28 cellular contexts compared by ENCODE assay signal in the genomic region with DNA sequence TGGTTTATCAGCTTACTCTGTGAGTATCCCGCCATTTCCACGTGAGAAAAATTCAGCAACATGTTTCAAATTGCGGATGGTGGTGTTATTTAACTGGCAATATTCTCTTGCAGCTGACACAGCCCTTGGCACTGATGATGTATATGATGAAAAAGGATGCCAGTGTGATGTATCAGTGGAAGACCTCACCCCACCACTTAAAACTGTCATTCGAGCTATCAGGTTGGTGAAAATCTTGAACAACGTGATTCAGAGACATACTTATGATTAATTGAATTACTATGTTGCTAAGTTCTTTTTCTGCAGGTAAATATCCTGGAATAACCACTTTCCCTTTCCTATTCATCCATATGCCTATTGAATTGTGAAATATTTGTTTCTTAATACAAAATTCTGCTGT. TPM values are rescaled to one million over a fixed set of nuclear protein-coding genes. Genes with fewer than 3 reads are reported as not detected.
"Had no signal": no experiment of that assay in that cellular context is flagged by ENCODE, and none has a peak within 500 bp of the region (broad histone marks: within the 10 kb centered on the region; RNA-seq: fewer than 3 reads in every experiment).

No MANE protein-coding gene starts in this region.

- H3K36me3 ChIP-seq: ascending aorta, Peyer's patch had no signal

- H3K27me3 ChIP-seq: ascending aorta, body of pancreas, cardiac muscle cell, Peyer's patch had no signal

- H3K4me3 ChIP-seq: ascending aorta, body of pancreas, cardiac muscle cell, Peyer's patch had no signal

- ATAC-seq: activated naive CD4-positive, alpha-beta T cell treated with anti-CD3 and anti-CD28 coated beads, Interleukin-2, amount 50 U/mL, for 72 hours; activated naive CD8-positive, alpha-beta T cell treated with anti-CD3 and anti-CD28 coated beads, Interleukin-2, amount 50 U/mL, for 24 hours; activated T-cell treated with anti-CD3 and anti-CD28 coated beads, Interleukin-2, amount 50 U/mL, for 4 hours; body of pancreas had no signal

- H3K4me1 ChIP-seq: ascending aorta, body of pancreas, Peyer's patch had no signal

- H3K9me3 ChIP-seq: ascending aorta, body of pancreas, Peyer's patch had no signal

- H3K27ac ChIP-seq: ascending aorta, body of pancreas, cardiac muscle cell, Peyer's patch had no signal

- DNase-seq: activated B cell treated with CpG ODN at 0.5 μM for 24 hours; activated CD4-positive, alpha-beta memory T cell treated with anti-CD3 and anti-CD28 coated beads for 36 hours; activated CD4-positive, alpha-beta T cell treated with anti-CD3 and anti-CD28 coated beads for 1 hour; activated CD4-positive, alpha-beta T cell treated with anti-CD3 and anti-CD28 coated beads, Interleukin-2, amount 10 ng/mL, durations not matched to agents 24 days and 14 days; activated CD8-positive, alpha-beta memory T cell treated with anti-CD3 and anti-CD28 coated beads for 24 hours; activated effector memory CD4-positive, alpha-beta T cell treated with anti-CD3 and anti-CD28 coated beads, Interleukin-2, amount 50 U/mL, for 16 hours; activated naive CD4-positive, alpha-beta T cell treated with Interleukin-2 at 50 U/mL for 16 hours; activated naive CD8-positive, alpha-beta T cell treated with anti-CD3 and anti-CD28 coated beads, Interleukin-2, amount 50 U/mL, for 24 hours; activated T-cell treated with anti-CD3 and anti-CD28 coated beads, Interleukin-2, amount 50 U/mL, for 4 hours; amniotic stem cell; body of pancreas; KG1; NCI-H1092; NCI-H1417; NCI-H1930; NCI-H2171; NCI-H2227 treated with DMSO at 0.1 percent for 48 hours; NCI-H524 treated with DMSO at 0.1 percent for 48 hours; NCI-H774; OCI-M1; Peyer's patch; SHP77 treated with DMSO at 0.1 percent for 48 hours had no signal

RNA-seq across cellular contexts. Expression of a gene that starts 55.7 kb away (rescaled TPM):
- total RNA-seq: activated B cell treated with CpG ODN at 0.5 μM for 24 hours; activated CD4-positive, alpha-beta memory T cell treated with anti-CD3 and anti-CD28 coated beads for 36 hours; activated CD4-positive, alpha-beta T cell treated with anti-CD3 and anti-CD28 coated beads, Interleukin-2, amount 10 ng/mL, durations not matched to agents 24 days and 14 days; activated naive CD4-positive, alpha-beta T cell treated with anti-CD3 and anti-CD28 coated beads, Interleukin-2, amount 50 U/mL, for 72 hours; activated T-cell treated with anti-CD3 and anti-CD28 coated beads, Interleukin-2, amount 50 U/mL, for 4 hours; ascending aorta; body of pancreas; cardiac muscle cell; LHCN-M2; M059J; Peyer's patch; SK-MEL-5 had no signal
